In genomic region chr5:126947146-126948010, GRCh38 we compare ENCODE assay signal across 11 cellular contexts.
DNase-seq lines count a peak whose midpoint lies in the region; ATAC-seq, FAIRE-seq and TF ChIP-seq lines count a peak whose summit lies in the region.
"Had no signal": no experiment of that assay in that cellular context is flagged by ENCODE, and none has a peak within 500 bp of the region (broad histone marks: within the 10 kb centered on the region; RNA-seq: fewer than 3 reads in every experiment).

No MANE protein-coding gene starts in this region.

- H3K4me1 ChIP-seq in transverse colon (no peaks in the 10 kb centered on the region), vagina (no peaks in the 10 kb centered on the region)

- H3K36me3 ChIP-seq in transverse colon: no peaks in the 10 kb centered on the region
- H3K36me3 ChIP-seq in vagina: no peaks in the 10 kb centered on the region

- WGBS in transverse colon (ENCODE audit: low coverage in 1 of 2), 2 donors: 63 to 68% methylated on average over 5 of the region's 5 CpGs
- WGBS in lower leg skin, 2 donors: 60 to 63% methylated on average over 5 of the region's 5 CpGs

- TF ChIP-seq CTCF in transverse colon (IDR thresholded peaks at IDR 0.05) (no peak), vagina (IDR thresholded peaks at IDR 0.05) (no peak), lower leg skin (IDR thresholded peaks at IDR 0.05) (no peak)

- intact Hi-C loops in transverse colon (cut with DNase I; ENCODE audit: low total_unique reads): no loop called here
- intact Hi-C loops in vagina (cut with DNase I): no loop called here
- intact Hi-C loops in lower leg skin (cut with DNase I; ENCODE audit: low total_unique reads): no loop called here

- FAIRE-seq in GM19239 (lab: Jason Lieb, UNC): peak; percentile 83
- FAIRE-seq: G401.6 had no signal

- no peaks in the 10 kb centered on the region for H3K9me3 ChIP-seq in transverse colon
- H3K9me3 ChIP-seq in vagina: no peaks in the 10 kb centered on the region

- ATAC-seq in GM18502 (IDR thresholded peaks at IDR 0.05; ENCODE audit: poor library complexity, unreplicated experiment): peak; percentile 90
- peak; percentile 85 for ATAC-seq in HG02884 (IDR thresholded peaks at IDR 0.05; ENCODE audit: unreplicated experiment)

- no peak overlapping the region for H3K27ac ChIP-seq in transverse colon
- no peak overlapping the region for H3K27ac ChIP-seq in vagina

- H3K4me3 ChIP-seq in transverse colon: no peak overlapping the region
- no peak overlapping the region for H3K4me3 ChIP-seq in vagina
- no peak overlapping the region for H3K4me3 ChIP-seq in lower leg skin (ENCODE audit: low read depth, poor library complexity, severe bottlenecking)

- TF ChIP-seq EP300 in transverse colon (IDR thresholded peaks at IDR 0.05; ENCODE audit: low read depth): no peak

- no peaks in the 10 kb centered on the region for H3K27me3 ChIP-seq in transverse colon
- no peaks in the 10 kb centered on the region for H3K27me3 ChIP-seq in vagina

- peak; percentile 29 for DNase-seq in GM19239 (ENCODE audit: insufficient read length, low spot score)
- peak; percentile 35 for DNase-seq in NAMALWA (ENCODE audit: low spot score)
- no peak for DNase-seq in transverse colon
- DNase-seq in vagina (ENCODE audit: extremely low spot score in 2 of 2): no peak
- DNase-seq in iPS-NIHi11 (ENCODE audit: low spot score): no peak
- no peak for DNase-seq in lower leg skin (ENCODE audit: low spot score in 2 of 2)
- DNase-seq: central memory CD4-positive, alpha-beta T cell; nucleus accumbens had no signal

- in situ Hi-C loops in transverse colon (cut with MboI; ENCODE audit: low pct_ligation_motif_present in 1 of 4, low pct_unique_long_range_greater_than_20kb in 1 of 4, low sequenced_read_pairs in 3 of 4): no loop called here

- TF ChIP-seq POLR2A in transverse colon (IDR thresholded peaks at IDR 0.05): no peak
- TF ChIP-seq POLR2A in vagina (IDR thresholded peaks at IDR 0.05): no peak
- TF ChIP-seq POLR2A in lower leg skin (IDR thresholded peaks at IDR 0.05): no peak

Comparison
In these comparisons a context has a peak if more than half of its experiments do, and no peak if none do; other contexts are left out.
1. DNase-seq: peak in GM19239 (single experiment) and NAMALWA (single experiment); none in transverse colon (single experiment), vagina (0 of 2), iPS-NIHi11 (single experiment) and lower leg skin (0 of 2).